Comparison of ENCODE assay signal across 9 cellular contexts in the genomic region with DNA sequence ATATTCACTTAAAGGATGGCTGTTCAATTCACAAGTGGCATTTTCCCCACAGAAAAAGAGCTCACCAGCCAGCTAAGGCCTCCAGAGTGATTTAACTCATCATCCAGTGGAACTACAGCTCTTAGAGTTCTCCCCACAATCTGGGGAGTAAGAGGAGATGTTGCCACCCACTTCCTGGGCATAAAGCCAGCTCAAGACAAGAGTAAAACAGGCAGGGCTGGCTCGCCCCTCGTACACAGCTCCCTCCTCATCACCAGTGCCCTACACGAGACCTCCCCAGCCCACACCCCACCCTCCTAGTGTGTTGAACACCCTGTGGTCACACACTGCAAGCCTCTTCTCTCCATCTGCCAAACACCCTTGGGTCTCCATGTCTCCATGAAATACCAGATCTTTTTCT. TPM values are rescaled to one million over a fixed set of nuclear protein-coding genes. Genes with fewer than 3 reads are reported as not detected.
DNase-seq lines count a peak whose midpoint lies in the region; ATAC-seq and TF ChIP-seq lines count a peak whose summit lies in the region.
"Had no signal": no experiment of that assay in that cellular context is flagged by ENCODE, and none has a peak within 500 bp of the region (broad histone marks: within the 10 kb centered on the region; RNA-seq: fewer than 3 reads in every experiment).

No MANE protein-coding gene starts in this region.

- no peak for TF ChIP-seq CTCF in GM10248 (IDR thresholded peaks at IDR 0.05; ENCODE audit: control extremely low read depth, extremely low read depth, low read depth, missing control alignments)

- ATAC-seq in GM19023 (IDR thresholded peaks at IDR 0.05; ENCODE audit: unreplicated experiment) (no peak), HG02623 (IDR thresholded peaks at IDR 0.05; ENCODE audit: unreplicated experiment) (no peak)

- no peak overlapping the region for H3K4me3 ChIP-seq in trophoblast cell (ENCODE audit: low read depth, low read length)

- peak overlapping the region; percentile 28 for H3K14ac ChIP-seq in trophoblast cell (ENCODE audit: low read length)

- peaks cover 0 to 2% of the 10 kb centered on the region in 2 experiments for H3K4me1 ChIP-seq in trophoblast cell (ENCODE audit: control insufficient read depth in 1 of 2, insufficient read depth in 2 of 2, low read length in 2 of 2)

- H3K4ac ChIP-seq in trophoblast cell (ENCODE audit: low read depth, low read length), result no peak overlapping the region

- CTCF ChIA-PET in GM10248 (lab: Yijun Ruan, JAX), result no interaction called here

- no peaks in the 10 kb centered on the region for H3K79me1 ChIP-seq in trophoblast cell (ENCODE audit: low read length)

- H3K9ac ChIP-seq in trophoblast cell (ENCODE audit: low read length), result no peak overlapping the region

- no peaks in the 10 kb centered on the region for H3K27me3 ChIP-seq in trophoblast cell (ENCODE audit: insufficient read depth, low read length)

- no peak overlapping the region for H3K27ac ChIP-seq in trophoblast cell (ENCODE audit: low read depth, low read length)

- POLR2A ChIA-PET in GM10248 (lab: Yijun Ruan, JAX), result no interaction called here

- H2AK5ac ChIP-seq in trophoblast cell (ENCODE audit: low read length), result no peak overlapping the region

- no peak overlapping the region for H4K91ac ChIP-seq in trophoblast cell (ENCODE audit: low read depth, low read length)

- no peaks in the 10 kb centered on the region for H3K79me2 ChIP-seq in trophoblast cell (ENCODE audit: control insufficient read depth, insufficient read depth, low read length, poor library complexity)

- H3K9me3 ChIP-seq in trophoblast cell (ENCODE audit: insufficient read depth, low read depth, low read length), result no peaks in the 10 kb centered on the region

- H4K8ac ChIP-seq in trophoblast cell (ENCODE audit: low read depth, low read length), result no peak overlapping the region

- H3K36me3 ChIP-seq in trophoblast cell (ENCODE audit: control insufficient read depth in 1 of 2, insufficient read depth in 2 of 2, low read length in 2 of 2), result peaks cover 0 to 2% of the 10 kb centered on the region in 2 experiments

- H2AFZ ChIP-seq in trophoblast cell (ENCODE audit: insufficient read depth, low read length, poor library complexity), result no peak overlapping the region

- no peak overlapping the region for H4K12ac ChIP-seq in trophoblast cell (ENCODE audit: low read depth, low read length)

- DNase-seq in EL (peak; percentile 86), NCI-H1436 (lab: John Stamatoyannopoulos, UW) (peak; percentile 55), dermis blood vessel endothelial cell (peak; percentile 29), trophoblast cell (no peak), NCI-H1048 (lab: John Stamatoyannopoulos, UW) (no peak), GM10248 (ENCODE audit: extremely low spot score) (no peak)
- DNase-seq: SW 1271 had no signal

- no peak overlapping the region for H3K4me2 ChIP-seq in trophoblast cell (ENCODE audit: low read length)

- H2BK12ac ChIP-seq in trophoblast cell (ENCODE audit: low read length), result peak overlapping the region; percentile 47

- peak overlapping the region; percentile 49 for H2BK120ac ChIP-seq in trophoblast cell (ENCODE audit: insufficient read depth, low read length, poor library complexity)

- WGBS in trophoblast cell (ENCODE audit: extremely low coverage, insufficient coverage, insufficient read length), result no CpG with 5 or more reads among the region's 3 CpGs

- H3K23ac ChIP-seq in trophoblast cell (ENCODE audit: low read length), result no peak overlapping the region

- H2BK5ac ChIP-seq in trophoblast cell (ENCODE audit: low read depth, low read length, poor library complexity), result no peak overlapping the region

- H3K18ac ChIP-seq in trophoblast cell (ENCODE audit: low read length), result no peak overlapping the region

RNA-seq across cellular contexts. Expression of a gene that starts 47.2 kb away (rescaled TPM):
- total RNA-seq in dermis blood vessel endothelial cell, result 2.2 and 2.3 TPM in 2 replicates
- 0.03 and 0.07 TPM in 2 replicates for polyA plus RNA-seq in trophoblast cell (2013)

Comparison
In these comparisons a context has a peak if more than half of its experiments do, and no peak if none do; other contexts are left out.
1. DNase-seq: peak in EL (single experiment), NCI-H1436 (single experiment) and dermis blood vessel endothelial cell (single experiment); none in trophoblast cell (0 of 2), NCI-H1048 (single experiment) and GM10248 (single experiment).